ENCODE assay signal across 8 cellular contexts in genomic region chr17:81035389-81036127, GRCh38. TPM values are rescaled to one million over a fixed set of nuclear protein-coding genes. Genes with fewer than 3 reads are reported as not detected.
A peak's percentile ranks its signal among the peaks of the same experiment; 100 is the strongest.
DNase-seq lines count a peak whose midpoint lies in the region; ATAC-seq and TF ChIP-seq lines count a peak whose summit lies in the region.

No MANE protein-coding gene starts in this region.

- peak overlapping the region; percentile 20 for H3K18ac ChIP-seq in trophoblast cell (ENCODE audit: low read length)

- H2AFZ ChIP-seq in GM23248 (no peak overlapping the region), trophoblast cell (ENCODE audit: insufficient read depth, low read length, poor library complexity) (no peak overlapping the region)

- H2BK5ac ChIP-seq in trophoblast cell (ENCODE audit: low read depth, low read length, poor library complexity) = peak overlapping the region; percentile 9

- H2BK12ac ChIP-seq in trophoblast cell (ENCODE audit: low read length) = no peak overlapping the region

- H3K27ac ChIP-seq in CD4-positive, alpha-beta T cell (ENCODE audit: low read depth, low read length) = no peak overlapping the region
- H3K27ac ChIP-seq in GM23248 (peak overlapping the region; percentile 10; the same call in 1 of the 2 replicates), WERI-Rb-1 (peak overlapping the region; percentile 75), trophoblast cell (ENCODE audit: low read depth, low read length) (no peak overlapping the region)

- no peak overlapping the region for H3K23ac ChIP-seq in trophoblast cell (ENCODE audit: low read length)

- 3 to 5% methylated on average over 48 to 67 of the region's 80 CpGs for WGBS in GM23248 (ENCODE audit: low coverage in 1 of 2, low lambda C conversion rate in 2 of 2, missing lambda C conversion rate in 2 of 2), 2 experiments
- WGBS in trophoblast cell (ENCODE audit: extremely low coverage, insufficient coverage, insufficient read length) = no CpG with 5 or more reads among the region's 80 CpGs

- POLR2A ChIA-PET in CD4-positive, alpha-beta T cell (lab: Charles Lee) = interaction anchor here (0.7 to 1.9 kb wide), 3 partner anchors 12 to 44 kb away, joined by 3 to 7 read pairs (median 6); partner anchors contain the start of gene CHMP6

- no peak for DNase-seq in CD4-positive, alpha-beta T cell
- DNase-seq in GM23248 (peak; percentile 63), WERI-Rb-1 (peak; percentile 56), fibroblast of the aortic adventitia (ENCODE audit: low read depth) (peak; percentile 50), trophoblast cell (peak in 1 of 2 donors; percentile 42), KBM-7 (no peak), amniotic stem cell (lab: John Stamatoyannopoulos, UW) (no peak), cerebellum (ENCODE audit: low spot score) (no peak)

- H3K4me1 Mint-ChIP-seq in CD4-positive, alpha-beta T cell (ENCODE audit: low read depth) = peaks cover 28% of the 10 kb centered on the region

- H3K14ac ChIP-seq in trophoblast cell (ENCODE audit: low read length) = no peak overlapping the region

- no peak for TF ChIP-seq CTCF in CD4-positive, alpha-beta T cell (IDR thresholded peaks at IDR 0.05)
- no peak for TF ChIP-seq CTCF in WERI-Rb-1 (IDR thresholded peaks at IDR 0.05; ENCODE audit: low read depth, low read length)
- TF ChIP-seq CTCF in fibroblast of the aortic adventitia (IDR thresholded peaks at IDR 0.05; ENCODE audit: insufficient read depth, low read length) = no peak

- H3K9ac ChIP-seq in GM23248 = peak overlapping the region; percentile 73
- H3K9ac ChIP-seq in trophoblast cell (ENCODE audit: low read length) = peak overlapping the region; percentile 54

- no peak overlapping the region for H4K12ac ChIP-seq in trophoblast cell (ENCODE audit: low read depth, low read length)

- peak overlapping the region; percentile 82 for H3K27ac Mint-ChIP-seq in CD4-positive, alpha-beta T cell

- H2BK120ac ChIP-seq in trophoblast cell (ENCODE audit: insufficient read depth, low read length, poor library complexity) = no peak overlapping the region

- no peaks in the 10 kb centered on the region for H3K9me2 ChIP-seq in GM23248 (ENCODE audit: insufficient read depth)

- peaks cover 3% of the 10 kb centered on the region; the same call in 1 of the 2 replicates for H3F3A ChIP-seq in GM23248 (ENCODE audit: insufficient read depth)

- H3K9me3 Mint-ChIP-seq in CD4-positive, alpha-beta T cell = no peaks in the 10 kb centered on the region

- no peaks in the 10 kb centered on the region for H3K27me3 ChIP-seq in CD4-positive, alpha-beta T cell (ENCODE audit: control insufficient read depth, insufficient read depth, low read length)
- H3K27me3 ChIP-seq in GM23248 (replicated peaks; ENCODE audit: insufficient read depth) (no peaks in the 10 kb centered on the region), WERI-Rb-1 (ENCODE audit: insufficient read depth, low read depth, severe bottlenecking) (no peaks in the 10 kb centered on the region), trophoblast cell (ENCODE audit: insufficient read depth, low read length) (no peaks in the 10 kb centered on the region)

- no peak overlapping the region for H4K8ac ChIP-seq in trophoblast cell (ENCODE audit: low read depth, low read length)

- in situ Hi-C loops in GM23248 (cut with MboI) (no loop called here), KBM-7 (cut with MboI; ENCODE audit: low pct_unique_long_range_greater_than_20kb, low sequenced_read_pairs) (no loop called here)

- H3K4me3 ChIP-seq in GM23248 (peak overlapping the region; percentile 76), WERI-Rb-1 (ENCODE audit: low read depth, low read length) (peak overlapping the region; percentile 58), fibroblast of the aortic adventitia (ENCODE audit: low read depth, low read length) (peak overlapping the region; percentile 73), trophoblast cell (ENCODE audit: low read depth, low read length) (peak overlapping the region; percentile 83)

- no peak for ATAC-seq in CD4-positive, alpha-beta T cell (ENCODE audit: poor library complexity)

- H3K36me3 ChIP-seq in GM23248 (ENCODE audit: low read depth) (no peaks in the 10 kb centered on the region), WERI-Rb-1 (peaks cover 72% of the 10 kb centered on the region), trophoblast cell (ENCODE audit: control insufficient read depth in 1 of 2, insufficient read depth in 2 of 2, low read length in 2 of 2) (peaks cover 8% of the 10 kb centered on the region in 2 experiments)

- H3K79me1 ChIP-seq in trophoblast cell (ENCODE audit: low read length) = peaks cover 26% of the 10 kb centered on the region

- no peaks in the 10 kb centered on the region for H3K9me3 ChIP-seq in CD4-positive, alpha-beta T cell (ENCODE audit: control insufficient read depth, low read length)
- no peaks in the 10 kb centered on the region for H3K9me3 ChIP-seq in GM23248 (ENCODE audit: low read depth)
- no peaks in the 10 kb centered on the region for H3K9me3 ChIP-seq in WERI-Rb-1 (ENCODE audit: severe bottlenecking)
- peaks cover 4% of the 10 kb centered on the region for H3K9me3 ChIP-seq in trophoblast cell (ENCODE audit: insufficient read depth, low read depth, low read length)

- H3K79me2 ChIP-seq in GM23248 (ENCODE audit: insufficient read depth) (peaks cover 45% of the 10 kb centered on the region), trophoblast cell (ENCODE audit: control insufficient read depth, insufficient read depth, low read length, poor library complexity) (peaks cover 27% of the 10 kb centered on the region)

- H3K4ac ChIP-seq in trophoblast cell (ENCODE audit: low read depth, low read length) = peak overlapping the region; percentile 75

- H3K4me2 ChIP-seq in GM23248 (ENCODE audit: unreplicated experiment) (peak overlapping the region; percentile 87), trophoblast cell (ENCODE audit: low read length) (peak overlapping the region; percentile 79)

- H3K36me3 Mint-ChIP-seq in CD4-positive, alpha-beta T cell (ENCODE audit: low read depth) = peaks cover 4% of the 10 kb centered on the region

- H2AK5ac ChIP-seq in trophoblast cell (ENCODE audit: low read length) = peak overlapping the region; percentile 9

- H3K4me1 ChIP-seq in GM23248 (ENCODE audit: insufficient read depth) = peaks cover 11% of the 10 kb centered on the region
- peaks cover 48 to 50% of the 10 kb centered on the region in 2 experiments for H3K4me1 ChIP-seq in trophoblast cell (ENCODE audit: control insufficient read depth in 1 of 2, insufficient read depth in 2 of 2, low read length in 2 of 2)

- H3K27me3 Mint-ChIP-seq in CD4-positive, alpha-beta T cell = no peaks in the 10 kb centered on the region

- peak overlapping the region; percentile 82 for H3K4me3 Mint-ChIP-seq in CD4-positive, alpha-beta T cell

- intact Hi-C loops in CD4-positive, alpha-beta T cell (cut with DNase I, micrococcal nuclease) = loop anchor here in 1 of 2 experiments (2.0 to 5.0 kb wide), 4 partner anchors 45 to 578 kb away; partner anchors contain the start of genes CEP131 and CHMP6

- H4K91ac ChIP-seq in trophoblast cell (ENCODE audit: low read depth, low read length) = no peak overlapping the region

- no peaks in the 10 kb centered on the region for H4K20me1 ChIP-seq in GM23248 (ENCODE audit: insufficient read depth)

- CTCF ChIA-PET in CD4-positive, alpha-beta T cell (lab: Charles Lee) = interaction anchor here (0.9 to 2.0 kb wide), 6 partner anchors 12 to 581 kb away, joined by 3 to 7 read pairs (median 3); no protein-coding TSS in a partner anchor

RNA-seq across cellular contexts. Expression of gene BAIAP2, which starts 0.6 kb away (rescaled TPM):
- total RNA-seq in CD4-positive, alpha-beta T cell = 1 to 10 TPM; 4.2 to 4.9 TPM
- total RNA-seq in GM23248 (2014; rRNA removed; shearing (Covaris generic)) = 30.6 and 31.7 TPM in 2 replicates
- polyA plus RNA-seq in GM23248 (2016; fragmentation: Nextera tagmentation; extraction: Ambion mirVana) = 28.2 and 31.5 TPM in 2 replicates
- total RNA-seq in fibroblast of the aortic adventitia (ENCODE audit: low replicate concordance) (24.3 and 27.5 TPM in 2 replicates), cerebellum (33.7 TPM)
- 81.6 and 88.1 TPM in 2 replicates for polyA plus RNA-seq in trophoblast cell (2013)

RNA-seq across cellular contexts. Expression of gene CHMP6, which starts 43.9 kb away (rescaled TPM):
- total RNA-seq in CD4-positive, alpha-beta T cell = 10 to 100 TPM; 11.5 to 13.3 TPM
- 8.2 and 14.1 TPM in 2 replicates for total RNA-seq in GM23248 (2014; rRNA removed; shearing (Covaris generic))
- polyA plus RNA-seq in GM23248 (2016; fragmentation: Nextera tagmentation; extraction: Ambion mirVana) = 34.0 and 37.1 TPM in 2 replicates
- total RNA-seq in fibroblast of the aortic adventitia (ENCODE audit: low replicate concordance) = 17.4 TPM in 2 replicates
- polyA plus RNA-seq in trophoblast cell (2013) = 10.3 and 10.7 TPM in 2 replicates
- total RNA-seq in cerebellum = 13.7 TPM

Comparison
In these comparisons a context has a peak if more than half of its experiments do, and no peak if none do; other contexts are left out.
1. DNase-seq: peak in GM23248 (single experiment), WERI-Rb-1 (single experiment) and fibroblast of the aortic adventitia (single experiment); none in CD4-positive, alpha-beta T cell (0 of 10), KBM-7 (single experiment), amniotic stem cell (single experiment) and cerebellum (single experiment).
2. H3K27ac ChIP-seq: peak in GM23248 (single experiment) and WERI-Rb-1 (single experiment); none in CD4-positive, alpha-beta T cell (single experiment) and trophoblast cell (single experiment).
3. Peak in every context shown above with its lines, with median percentiles within 50 percentile points of each other: H3K4me3 ChIP-seq.